Comparison of ENCODE assay signal across 14 cellular contexts in the genomic region with DNA sequence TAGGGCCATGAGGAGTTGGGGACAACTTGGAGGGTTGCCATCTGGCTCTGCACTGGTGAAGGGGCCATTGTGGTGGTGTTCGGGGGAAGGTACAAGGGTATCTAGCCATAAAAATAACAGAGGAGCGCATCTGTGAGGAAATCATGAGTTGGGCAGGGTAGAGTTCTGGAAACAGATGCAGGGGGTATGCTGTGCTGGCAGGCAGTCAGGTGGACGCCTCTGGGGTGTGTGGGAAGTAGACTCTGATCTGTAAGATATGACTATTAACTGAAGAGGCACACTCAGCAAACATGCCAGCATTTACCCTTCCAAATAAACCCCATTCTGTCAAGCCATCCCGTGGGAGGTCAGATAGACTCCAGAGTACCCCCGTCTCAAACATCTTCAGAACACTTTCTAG.
"Had no signal": no experiment of that assay in that cellular context is flagged by ENCODE, and none has a peak within 500 bp of the region (broad histone marks: within the 10 kb centered on the region; RNA-seq: fewer than 3 reads in every experiment).

No MANE protein-coding gene starts in this region.

- FAIRE-seq: endothelial cell of umbilical vein, small intestine had no signal

- DNase-seq: colonic mucosa; dermis blood vessel endothelial cell; foreskin melanocyte; head of caudate nucleus; left colon; mammary epithelial cell; mucosa of descending colon; natural killer cell; small intestine; stimulated activated CD4-positive, alpha-beta T cell treated with anti-CD3 and anti-CD28 coated beads, Interleukin-12 subunit alpha, Interleukin-12 subunit beta, amount 100 ng/mL, for 4 hours; stimulated activated naive CD4-positive, alpha-beta T cell; stomach; trophoblast cell had no signal

- ATAC-seq: left colon, mucosa of descending colon, natural killer cell had no signal
